In the genomic region with DNA sequence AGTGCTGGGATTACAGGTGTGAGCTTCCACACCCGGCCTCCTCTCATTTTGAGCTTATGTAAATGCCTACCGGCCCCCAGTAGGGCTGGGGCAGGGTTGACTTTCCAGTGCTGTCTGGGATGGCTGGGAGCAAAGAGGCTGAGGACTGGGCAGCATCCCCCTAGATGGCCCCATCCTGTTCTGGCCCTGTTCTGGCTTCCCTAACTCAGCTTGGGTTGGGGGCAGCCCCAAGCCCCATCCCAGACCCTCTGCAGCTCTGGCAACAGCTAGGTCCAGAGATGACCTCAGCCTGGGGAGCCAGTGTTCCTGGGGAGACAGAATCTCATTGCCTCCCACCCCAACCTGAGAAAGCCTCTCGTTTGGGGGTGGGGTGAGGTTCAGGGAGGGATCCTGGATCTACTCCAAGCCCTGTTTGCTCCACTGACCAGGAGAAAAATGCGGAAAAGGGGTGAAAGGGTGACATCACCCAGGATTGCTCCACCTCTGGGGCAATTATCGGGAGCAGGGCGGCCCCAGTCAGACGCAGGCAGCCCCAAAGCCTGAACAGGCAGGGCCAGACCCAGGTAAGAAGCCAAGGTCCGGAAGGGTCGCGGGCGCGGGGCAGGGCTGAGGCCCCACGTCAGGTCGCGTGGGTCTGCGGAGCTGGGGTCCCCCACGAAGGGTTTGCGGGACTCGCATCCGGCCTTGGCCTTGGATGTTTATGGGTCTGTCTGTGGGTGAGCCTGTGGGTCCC, we compare ENCODE assay signal across 8 cellular contexts. TPM values are rescaled to one million over a fixed set of nuclear protein-coding genes. Genes with fewer than 3 reads are reported as not detected.
A peak's percentile ranks its signal among the peaks of the same experiment; 100 is the strongest.
DNase-seq lines count a peak whose midpoint lies in the region; ATAC-seq and TF ChIP-seq lines count a peak whose summit lies in the region.

A gene with protein sequence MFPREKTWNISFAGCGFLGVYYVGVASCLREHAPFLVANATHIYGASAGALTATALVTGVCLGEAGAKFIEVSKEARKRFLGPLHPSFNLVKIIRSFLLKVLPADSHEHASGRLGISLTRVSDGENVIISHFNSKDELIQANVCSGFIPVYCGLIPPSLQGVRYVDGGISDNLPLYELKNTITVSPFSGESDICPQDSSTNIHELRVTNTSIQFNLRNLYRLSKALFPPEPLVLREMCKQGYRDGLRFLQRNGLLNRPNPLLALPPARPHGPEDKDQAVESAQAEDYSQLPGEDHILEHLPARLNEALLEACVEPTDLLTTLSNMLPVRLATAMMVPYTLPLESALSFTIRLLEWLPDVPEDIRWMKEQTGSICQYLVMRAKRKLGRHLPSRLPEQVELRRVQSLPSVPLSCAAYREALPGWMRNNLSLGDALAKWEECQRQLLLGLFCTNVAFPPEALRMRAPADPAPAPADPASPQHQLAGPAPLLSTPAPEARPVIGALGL (plus strand): TSS at position 519 of the 733 bp plus-strand sequence. CDS start 805 bp downstream, outside the sequence.

- peaks cover 2 to 22% (median 11%) of the 10 kb centered on the region in 4 donors for H3K4me1 Mint-ChIP-seq in CD4-positive, alpha-beta memory T cell
- no peaks in the 10 kb centered on the region for H3K4me1 Mint-ChIP-seq in type B pancreatic cell (ENCODE audit: unreplicated experiment)

- WGBS in lung, 2 donors: 18 to 33% methylated on average over 18 to 20 of the region's 20 CpGs

- H3K4me1 ChIP-seq in CD4-positive, alpha-beta memory T cell (ENCODE audit: insufficient read depth, low read length): peaks cover 22% of the 10 kb centered on the region
- peaks cover 4 to 21% of the 10 kb centered on the region in 2 donors for H3K4me1 ChIP-seq in lung (ENCODE audit: control insufficient read depth in 2 of 2, insufficient read depth in 2 of 2, low read length in 2 of 2)

- POLR2A ChIA-PET in CD4-positive, alpha-beta memory T cell (lab: Charles Lee; ENCODE audit: partially characterized antibody): interaction anchor here (0.6 to 6.4 kb wide), 21 partner anchors 8 to 611 kb away, joined by 3 to 109 read pairs (median 6); a partner anchor contains a TSS

- CTCF ChIA-PET in CD4-positive, alpha-beta memory T cell (lab: Charles Lee; ENCODE audit: partially characterized antibody): interaction anchor here (0.9 to 1.5 kb wide), 4 partner anchors 9 to 22 kb away, joined by 3 to 4 read pairs (median 4); a partner anchor contains a TSS

- H3K4me3 ChIP-seq in CD4-positive, alpha-beta memory T cell (ENCODE audit: low read length in 2 of 2): peak within 1 kb of the TSS in 1 of 2 donors; percentile 73
- H3K4me3 ChIP-seq in lung: peak within 1 kb of the TSS; percentile 85

- peak; percentile 6 for ATAC-seq in lung (ENCODE audit: insufficient read depth, low FRiP score)
- no peak for ATAC-seq in HG02763 (IDR thresholded peaks at IDR 0.05; ENCODE audit: unreplicated experiment)

- DNase-seq in CD4-positive, alpha-beta memory T cell: no peak
- DNase-seq in lung (ENCODE audit: low spot score) (peak; percentile 74), type B pancreatic cell (ENCODE audit: extremely low spot score, unreplicated experiment) (no peak), germinal center (ENCODE audit: low spot score) (no peak), hippocampal formation (lab: John Stamatoyannopoulos, UW) (no peak)

- intact Hi-C loops in CD4-positive, alpha-beta memory T cell (cut with micrococcal nuclease): loop anchor here (1.0 to 2.0 kb wide), 3 partner anchors 9 to 24 kb away; a partner anchor contains a TSS

- peak within 1 kb of the TSS; percentile 81 for H3K27ac ChIP-seq in CD4-positive, alpha-beta memory T cell (ENCODE audit: low read depth, low read length)
- H3K27ac ChIP-seq in KOPT-K1 (ENCODE audit: low read depth, low read length, poor library complexity, severe bottlenecking) (peak within 1 kb of the TSS; percentile 70), cingulate gyrus (ENCODE audit: low read depth, low read length) (peak within 1 kb of the TSS; percentile 72), lung (ENCODE audit: low read depth in 1 of 2, low read length in 1 of 2) (peak within 1 kb of the TSS; percentile 94 to 95)

- H3K27me3 ChIP-seq in CD4-positive, alpha-beta memory T cell (ENCODE audit: insufficient read depth, low read length): no peaks in the 10 kb centered on the region
- H3K27me3 ChIP-seq in lung (ENCODE audit: control insufficient read depth, insufficient read depth): no peaks in the 10 kb centered on the region

- H3K27ac Mint-ChIP-seq in CD4-positive, alpha-beta memory T cell: peak within 1 kb of the TSS; percentile 81 to 94 (median 92)
- H3K27ac Mint-ChIP-seq in type B pancreatic cell: no peak within 1 kb of the TSS

- H3K9me3 Mint-ChIP-seq in CD4-positive, alpha-beta memory T cell: no peaks in the 10 kb centered on the region
- no peaks in the 10 kb centered on the region for H3K9me3 Mint-ChIP-seq in type B pancreatic cell

- H3K27me3 Mint-ChIP-seq in CD4-positive, alpha-beta memory T cell: no peaks in the 10 kb centered on the region
- H3K27me3 Mint-ChIP-seq in type B pancreatic cell: no peaks in the 10 kb centered on the region

- peak within 1 kb of the TSS; percentile 84 to 94 (median 89) for H3K4me3 Mint-ChIP-seq in CD4-positive, alpha-beta memory T cell
- peak within 1 kb of the TSS; percentile 79 for H3K4me3 Mint-ChIP-seq in type B pancreatic cell

- TF ChIP-seq CTCF in lung (IDR thresholded peaks at IDR 0.05; ENCODE audit: control extremely low read depth, extremely low read depth) (no peak), type B pancreatic cell (conservative IDR thresholded peaks at IDR 0.05) (no peak)

- peaks cover 0 to 17% of the 10 kb centered on the region in 2 donors for H3K36me3 Mint-ChIP-seq in CD4-positive, alpha-beta memory T cell
- H3K36me3 Mint-ChIP-seq in type B pancreatic cell: no peaks in the 10 kb centered on the region

- H3K9me3 ChIP-seq in CD4-positive, alpha-beta memory T cell (ENCODE audit: control insufficient read depth in 1 of 2, low read length in 2 of 2): no peaks in the 10 kb centered on the region
- H3K9me3 ChIP-seq in KOPT-K1 (ENCODE audit: insufficient read depth, low read length, poor library complexity, severe bottlenecking) (no peaks in the 10 kb centered on the region), lung (ENCODE audit: control insufficient read depth in 2 of 2, insufficient read depth in 1 of 2, low read length in 1 of 2) (no peaks in the 10 kb centered on the region)

- H3K36me3 ChIP-seq in CD4-positive, alpha-beta memory T cell (ENCODE audit: insufficient read depth, low read length): peaks cover 2% of the 10 kb centered on the region
- H3K36me3 ChIP-seq in KOPT-K1 (ENCODE audit: insufficient read depth, low read length): peaks cover 24% of the 10 kb centered on the region
- H3K36me3 ChIP-seq in lung (ENCODE audit: control insufficient read depth in 2 of 2, insufficient read depth in 2 of 2, low read length in 2 of 2): peaks cover 0 to 23% of the 10 kb centered on the region in 2 donors

RNA-seq across cellular contexts. Expression of the gene that starts here (rescaled TPM):
- 100 to 1,000 TPM; 200 to 201 TPM for total RNA-seq in CD4-positive, alpha-beta memory T cell
- 10 to 100 TPM; 12.2 to 35.2 TPM for polyA plus RNA-seq in CD4-positive, alpha-beta memory T cell
- total RNA-seq in lung: 100 to 1,000 TPM in 1 of 2 donors, 10 to 100 TPM in 1; 65.1 to 160 TPM
- polyA plus RNA-seq in lung: 10 to 100 TPM; 76.1 to 92.4 TPM
- total RNA-seq in type B pancreatic cell (ENCODE audit: low replicate concordance): 47.8 and 55.6 TPM in 2 replicates
